8 cellular contexts compared by ENCODE assay signal in the genomic region with DNA sequence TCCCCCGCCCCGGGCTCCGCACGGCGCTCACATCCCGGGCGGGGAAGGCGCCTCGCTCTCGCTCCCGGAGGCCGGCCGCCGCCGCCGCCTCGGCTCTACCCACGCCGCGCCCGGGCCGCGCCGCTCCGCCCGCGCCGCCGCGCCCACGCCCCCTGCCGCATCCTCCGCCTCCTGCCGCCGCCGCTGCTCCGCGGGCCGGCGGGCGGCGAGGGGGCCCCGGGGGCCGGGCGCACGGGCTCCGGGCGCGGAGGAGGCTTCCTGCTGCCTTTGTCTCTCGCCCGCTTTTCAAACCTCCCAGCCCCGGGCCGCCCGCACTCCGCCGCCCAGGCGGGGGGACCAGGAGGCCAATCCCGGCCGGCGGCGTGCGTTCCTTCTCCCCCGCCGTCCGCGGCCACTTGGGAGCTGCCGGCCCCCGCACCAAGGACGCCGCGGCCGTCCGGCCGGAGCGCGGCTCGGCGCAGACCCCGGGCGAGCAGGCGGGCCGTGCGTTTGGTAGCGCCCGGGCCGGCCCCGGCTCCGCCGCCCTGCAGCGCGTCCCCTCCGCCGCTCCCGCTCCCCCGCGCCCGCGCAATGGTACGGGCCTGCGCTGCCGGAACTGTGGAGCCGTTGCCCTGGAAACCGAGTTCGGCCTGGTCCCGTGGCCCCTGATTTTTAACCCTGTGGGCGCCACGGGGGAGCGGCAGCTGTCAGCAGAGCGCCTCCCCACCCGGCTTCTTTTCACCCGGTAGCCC. TPM values are rescaled to one million over a fixed set of nuclear protein-coding genes. Genes with fewer than 3 reads are reported as not detected.
A peak's percentile ranks its signal among the peaks of the same experiment; 100 is the strongest.
DNase-seq lines count a peak whose midpoint lies in the region; TF ChIP-seq lines count a peak whose summit lies in the region.

FBXL14 (minus strand) TSS at position 287 of the 731 bp plus-strand sequence. CDS start 515 bp downstream, outside the sequence.

- no peak within 1 kb of the TSS for H2BK20ac ChIP-seq in H9 (ENCODE audit: low read depth, low read length, poor library complexity, severe bottlenecking)

- H2BK15ac ChIP-seq in H9 (ENCODE audit: low read depth, low read length) = no peak within 1 kb of the TSS

- CTCF ChIA-PET in activated naive CD4-positive, alpha-beta T cell treated with anti-CD3 and anti-CD28 coated beads for 36 hours (lab: Charles Lee) = interaction anchor here (1.0 to 3.3 kb wide), 3 partner anchors 7 to 11 kb away, joined by 3 to 23 read pairs (median 6); no protein-coding TSS in a partner anchor

- peak in 1 of 2 donors; percentile 15 for TF ChIP-seq POLR2A in suprapubic skin (IDR thresholded peaks at IDR 0.05)

- TF ChIP-seq EP300 in suprapubic skin (IDR thresholded peaks at IDR 0.05) = no peak

- H4K20me1 ChIP-seq in H9 (ENCODE audit: control insufficient read depth, insufficient read depth, insufficient read length) (peaks cover 5% of the 10 kb centered on the region), MM.1S (ENCODE audit: insufficient read depth, low read length) (peaks cover 20% of the 10 kb centered on the region)

- no peak for TF ChIP-seq CTCF in H9 (conservative IDR thresholded peaks at IDR 0.05)
- TF ChIP-seq CTCF in MM.1S (IDR thresholded peaks at IDR 0.05; ENCODE audit: low read length) = no peak
- TF ChIP-seq CTCF in suprapubic skin (IDR thresholded peaks at IDR 0.05) = no peak

- H3K36me3 ChIP-seq in MM.1S (replicated peaks; ENCODE audit: insufficient read depth, low read length) (no peaks in the 10 kb centered on the region), suprapubic skin (no peaks in the 10 kb centered on the region)

- no peak within 1 kb of the TSS for H4K91ac ChIP-seq in H9 (ENCODE audit: insufficient read length, low read depth, low read length)

- no peak within 1 kb of the TSS for H4K5ac ChIP-seq in H9 (ENCODE audit: insufficient read length, low read depth, low read length)

- H3K27me3 ChIP-seq in H9 (ENCODE audit: insufficient read depth, low read length) = peaks cover 29% of the 10 kb centered on the region; the same call in 1 of the 2 replicates
- H3K27me3 ChIP-seq in MM.1S (replicated peaks; ENCODE audit: insufficient read depth, low read length) = no peaks in the 10 kb centered on the region
- no peaks in the 10 kb centered on the region for H3K27me3 ChIP-seq in suprapubic skin

- H3K9me3 ChIP-seq in H9 (ENCODE audit: control insufficient read depth, low read depth, low read length) (no peaks in the 10 kb centered on the region), MM.1S (replicated peaks; ENCODE audit: insufficient read depth, low read length) (no peaks in the 10 kb centered on the region), suprapubic skin (no peaks in the 10 kb centered on the region)

- H3K9me3 Mint-ChIP-seq in H9 = peaks cover 0 to 1% of the 10 kb centered on the region in 2 experiments; a peak in 3 of 5 replicates
- peaks cover 2% of the 10 kb centered on the region for H3K9me3 Mint-ChIP-seq in activated naive CD4-positive, alpha-beta T cell treated with anti-CD3 and anti-CD28 coated beads for 36 hours

- no peak within 1 kb of the TSS for H3K4ac ChIP-seq in H9 (ENCODE audit: low read depth, low read length)

- H3K18ac ChIP-seq in H9 (ENCODE audit: insufficient read length, low read depth, low read length) = no peak within 1 kb of the TSS

- H3K9me2 ChIP-seq in MM.1S (replicated peaks; ENCODE audit: insufficient read depth, low read length) = no peaks in the 10 kb centered on the region

- no peak within 1 kb of the TSS for H3K56ac ChIP-seq in H9 (ENCODE audit: insufficient read length, low read depth, low read length)

- H3F3A ChIP-seq in MM.1S (ENCODE audit: insufficient read depth, low read length) = peaks cover 37% of the 10 kb centered on the region

- in situ Hi-C loops in G401 (cut with HindIII; ENCODE audit: low sequenced_read_pairs) (no loop called here), SK-MEL-5 (cut with HindIII; ENCODE audit: low pct_unique_long_range_greater_than_20kb, low sequenced_read_pairs) (no loop called here)

- H3K79me1 ChIP-seq in H9 (ENCODE audit: insufficient read depth, low read depth, low read length, poor library complexity, severe bottlenecking) = no peaks in the 10 kb centered on the region

- no CpG with 5 or more reads among the region's 111 CpGs for WGBS in H9 (ENCODE audit: extremely low coverage, insufficient read length, low lambda C conversion rate)
- 0% methylated on average over 34 of the region's 111 CpGs for WGBS in suprapubic skin

- no peak within 1 kb of the TSS for H2BK120ac ChIP-seq in H9 (ENCODE audit: low read depth, low read length, poor library complexity, severe bottlenecking)

- H2AFZ ChIP-seq in H9 (ENCODE audit: low read length) (no peak within 1 kb of the TSS), MM.1S (ENCODE audit: low read length) (no peak within 1 kb of the TSS)

- H2AK5ac ChIP-seq in H9 (ENCODE audit: insufficient read length, low read length) = no peak within 1 kb of the TSS

- H3K9ac ChIP-seq in H9 (ENCODE audit: extremely low read depth, insufficient read length, low read length) = no peak within 1 kb of the TSS
- peak within 1 kb of the TSS; percentile 78 for H3K9ac ChIP-seq in MM.1S (ENCODE audit: low read length)

- DNase-seq in G401 (ENCODE audit: low spot score) (peak; percentile 88), H9 (peak; percentile 95), MM.1S (peak; percentile 89), SK-MEL-5 (ENCODE audit: low read depth, low spot score) (peak; percentile 90), germinal center (ENCODE audit: low spot score) (peak; percentile 84), occipital lobe (lab: John Stamatoyannopoulos, UW) (peak; percentile 82), suprapubic skin (ENCODE audit: low spot score in 2 of 2) (peak; percentile 92)
- peak; percentile 88 for DNase-seq in activated naive CD4-positive, alpha-beta T cell treated with anti-CD3 and anti-CD28 coated beads for 36 hours

- H3K79me2 ChIP-seq in H9 (ENCODE audit: insufficient read depth, low read length) (no peaks in the 10 kb centered on the region), MM.1S (ENCODE audit: low read length) (peaks cover 88% of the 10 kb centered on the region)

- peaks cover 42 to 49% of the 10 kb centered on the region in 2 experiments for H3K4me1 Mint-ChIP-seq in H9
- H3K4me1 Mint-ChIP-seq in activated naive CD4-positive, alpha-beta T cell treated with anti-CD3 and anti-CD28 coated beads for 36 hours (ENCODE audit: low read depth) = peaks cover 39% of the 10 kb centered on the region

- H3K4me3 ChIP-seq in MM.1S (ENCODE audit: low read length) (peak within 1 kb of the TSS; percentile 78), suprapubic skin (peak within 1 kb of the TSS; percentile 90)

- H2BK12ac ChIP-seq in H9 (ENCODE audit: insufficient read length, low read depth, low read length) = no peak within 1 kb of the TSS

- no peak within 1 kb of the TSS for H3K23ac ChIP-seq in H9 (ENCODE audit: insufficient read length, low read depth, low read length)

- H3K36me3 Mint-ChIP-seq in H9 (ENCODE audit: insufficient read depth in 1 of 3, low read depth in 3 of 3) = peaks cover 0 to 2% (median 0%) of the 10 kb centered on the region in 3 experiments; a peak in 1 of 7 replicates
- H3K36me3 Mint-ChIP-seq in activated naive CD4-positive, alpha-beta T cell treated with anti-CD3 and anti-CD28 coated beads for 36 hours (ENCODE audit: low read depth) = peaks cover 10% of the 10 kb centered on the region

- intact Hi-C loops in activated naive CD4-positive, alpha-beta T cell treated with anti-CD3 and anti-CD28 coated beads for 36 hours (cut with micrococcal nuclease) = loop anchor here (5.0 kb wide), 3 partner anchors 842 to 1022 kb away; partner anchors contain the start of gene WNK1

- no peak within 1 kb of the TSS for H3T11ph ChIP-seq in H9 (ENCODE audit: low read length)

- H2BK5ac ChIP-seq in H9 (ENCODE audit: insufficient read length, low read length) = no peak within 1 kb of the TSS

- H3K27ac Mint-ChIP-seq in H9 = peak within 1 kb of the TSS in 2 of 3 experiments; percentile 52 to 61; a peak in 3 of 7 replicates
- H3K27ac Mint-ChIP-seq in activated naive CD4-positive, alpha-beta T cell treated with anti-CD3 and anti-CD28 coated beads for 36 hours = peak within 1 kb of the TSS; percentile 88

- H3K27me3 Mint-ChIP-seq in H9 (ENCODE audit: low read depth) = peaks cover 61% of the 10 kb centered on the region
- H3K27me3 Mint-ChIP-seq in activated naive CD4-positive, alpha-beta T cell treated with anti-CD3 and anti-CD28 coated beads for 36 hours (ENCODE audit: low read depth) = no peaks in the 10 kb centered on the region

- H4K8ac ChIP-seq in H9 (replicated peaks; ENCODE audit: insufficient read length, low read depth, low read length) = no peak within 1 kb of the TSS

- peak within 1 kb of the TSS; percentile 83 for H3K4me2 ChIP-seq in H9 (ENCODE audit: insufficient read depth, insufficient read length, low read length)
- peak within 1 kb of the TSS; percentile 89 for H3K4me2 ChIP-seq in MM.1S (ENCODE audit: low read depth, low read length)

- H3K23me2 ChIP-seq in H9 (ENCODE audit: insufficient read length, low read depth, low read length, poor library complexity, severe bottlenecking) = peaks cover 27% of the 10 kb centered on the region

- H3K14ac ChIP-seq in H9 (ENCODE audit: insufficient read depth, low read length) = no peak within 1 kb of the TSS; the same call in 1 of the 2 replicates

- H3K4me3 Mint-ChIP-seq in H9 = peak within 1 kb of the TSS; percentile 75 to 89
- peak within 1 kb of the TSS; percentile 94 for H3K4me3 Mint-ChIP-seq in activated naive CD4-positive, alpha-beta T cell treated with anti-CD3 and anti-CD28 coated beads for 36 hours

- H3K27ac ChIP-seq in H9 (ENCODE audit: insufficient read length, low read depth, low read length) (no peak within 1 kb of the TSS), MM.1S (ENCODE audit: low read length) (peak within 1 kb of the TSS; percentile 81), suprapubic skin (peak within 1 kb of the TSS; percentile 96)

- H3K4me1 ChIP-seq in H9 (ENCODE audit: insufficient read depth, low read length) = peaks cover 11% of the 10 kb centered on the region
- peaks cover 29% of the 10 kb centered on the region for H3K4me1 ChIP-seq in MM.1S (ENCODE audit: low read length)
- peaks cover 54% of the 10 kb centered on the region for H3K4me1 ChIP-seq in suprapubic skin

RNA-seq across cellular contexts. Expression of gene FBXL14, which starts in this region (rescaled TPM):
- 21.5 and 22.3 TPM in 2 replicates for total RNA-seq in G401 (2014; rRNA removed; shearing (Covaris generic))
- 15.6 and 16.0 TPM in 2 replicates for total RNA-seq in H9 (2021)
- total RNA-seq in SK-MEL-5 (2014; rRNA removed; shearing (Covaris generic)) = 15.3 and 16.0 TPM in 2 replicates
- polyA plus RNA-seq in SK-MEL-5 (2015; cell fraction: cytosol; rRNA removed) = 13.0 and 20.1 TPM in 2 replicates
- polyA plus RNA-seq in SK-MEL-5 (2015; cell fraction: nucleus; rRNA removed) = 6.7 and 9.2 TPM in 2 replicates
- 10 to 100 TPM; 11.4 to 11.9 TPM for total RNA-seq in activated naive CD4-positive, alpha-beta T cell treated with anti-CD3 and anti-CD28 coated beads for 36 hours
- 25.3 TPM for total RNA-seq in occipital lobe
- total RNA-seq in suprapubic skin = 10 to 100 TPM in 1 of 4 donors, 1 to 10 TPM in 3; 5.4 to 12.4 (median 7.6) TPM
